Comparison of ENCODE assay signal across 25 cellular contexts in the genomic region with DNA sequence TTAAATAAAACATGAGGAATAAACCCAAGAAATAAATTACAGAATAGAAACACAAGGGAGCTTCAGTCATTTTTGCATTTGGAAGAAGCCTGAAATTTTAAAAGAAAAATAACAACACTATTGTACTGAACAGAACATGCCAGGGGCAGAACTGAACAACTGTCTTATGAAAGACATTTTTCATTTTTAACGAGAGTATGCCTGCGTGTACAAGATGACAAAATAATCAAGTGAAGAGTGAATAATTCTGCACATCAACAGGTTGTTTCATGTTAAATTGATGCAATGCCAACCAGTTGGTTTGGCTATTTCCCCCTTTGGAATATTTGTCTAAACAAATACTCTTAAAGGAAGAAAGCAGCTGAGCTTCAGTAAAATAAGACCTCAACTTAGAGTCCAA.
"Had no signal": no experiment of that assay in that cellular context is flagged by ENCODE, and none has a peak within 500 bp of the region (broad histone marks: within the 10 kb centered on the region; RNA-seq: fewer than 3 reads in every experiment).

No MANE protein-coding gene starts in this region.

- ATAC-seq: left lobe of liver; mucosa of descending colon; natural killer cell treated with Interleukin-12 subunit alpha and Interleukin-12 subunit beta and Interleukin-15 and Interleukin-18, amount 100 ng/mL, for 72 hours; pancreas; right lobe of liver; stimulated activated effector memory CD8-positive, alpha-beta T cell treated with anti-CD3 and anti-CD28 coated beads, Interleukin-12 subunit alpha, Interleukin-12 subunit beta, amount 100 ng/mL, for 72 hours had no signal

- H3K36me3 Mint-ChIP-seq: mesothelial cell of epicardium; natural killer cell treated with Interleukin-12 subunit alpha and Interleukin-12 subunit beta and Interleukin-15 and Interleukin-18, amount 100 ng/mL, for 72 hours; stimulated activated effector memory CD8-positive, alpha-beta T cell treated with anti-CD3 and anti-CD28 coated beads, Interleukin-12 subunit alpha, Interleukin-12 subunit beta, amount 100 ng/mL, for 72 hours; type B pancreatic cell had no signal

- H3K27me3 ChIP-seq: neutrophil, pancreas, right lobe of liver, stomach, testis, tibial artery had no signal

- H3K27me3 Mint-ChIP-seq: naive B cell, type B pancreatic cell had no signal

- H3K27ac ChIP-seq: coronary artery, neutrophil, pancreas, right lobe of liver, stomach, testis, tibial artery had no signal

- H3K4me3 ChIP-seq: coronary artery, lung, mucosa of descending colon, pancreas, right lobe of liver, stomach, testis, tibial artery had no signal

- H3K4me1 ChIP-seq: right lobe of liver had no signal

- H3K9me3 Mint-ChIP-seq: natural killer cell treated with Interleukin-12 subunit alpha and Interleukin-12 subunit beta and Interleukin-15 and Interleukin-18, amount 100 ng/mL, for 72 hours; stimulated activated effector memory CD8-positive, alpha-beta T cell treated with anti-CD3 and anti-CD28 coated beads, Interleukin-12 subunit alpha, Interleukin-12 subunit beta, amount 100 ng/mL, for 72 hours had no signal

- DNase-seq: dermis blood vessel endothelial cell; effector memory CD4-positive, alpha-beta T cell; kidney; mesenchymal stem cell; mucosa of descending colon; naive B cell; pancreas; right lobe of liver; small intestine; stimulated activated CD4-positive, alpha-beta T cell treated with anti-CD3 and anti-CD28 coated beads, Interleukin-12 subunit alpha, Interleukin-12 subunit beta, amount 100 ng/mL, for 4 hours; stimulated activated CD4-positive, alpha-beta T cell treated with anti-CD3 and anti-CD28 coated beads, Interleukin-2, amount 100 ng/mL, for 24 hours; stimulated activated CD4-positive, alpha-beta T cell treated with anti-CD3 and anti-CD28 coated beads, Interleukin-4, amount 100 ng/mL, for 24 hours; stimulated activated naive CD4-positive, alpha-beta T cell treated with Interleukin-2 at 50 U/mL for 16 hours; stomach; testis; tibial artery had no signal

- H3K27ac Mint-ChIP-seq: mesothelial cell of epicardium; naive B cell; natural killer cell treated with Interleukin-12 subunit alpha and Interleukin-12 subunit beta and Interleukin-15 and Interleukin-18, amount 100 ng/mL, for 72 hours; stimulated activated effector memory CD8-positive, alpha-beta T cell treated with anti-CD3 and anti-CD28 coated beads, Interleukin-12 subunit alpha, Interleukin-12 subunit beta, amount 100 ng/mL, for 72 hours; type B pancreatic cell had no signal

- H3K36me3 ChIP-seq: neutrophil, pancreas, right lobe of liver, stomach, tibial artery had no signal

- H3K4me3 Mint-ChIP-seq: mesothelial cell of epicardium; naive B cell; natural killer cell treated with Interleukin-12 subunit alpha and Interleukin-12 subunit beta and Interleukin-15 and Interleukin-18, amount 100 ng/mL, for 72 hours; neural crest cell; stimulated activated effector memory CD8-positive, alpha-beta T cell treated with anti-CD3 and anti-CD28 coated beads, Interleukin-12 subunit alpha, Interleukin-12 subunit beta, amount 100 ng/mL, for 72 hours; type B pancreatic cell had no signal

- H3K9me3 ChIP-seq: mucosa of descending colon, neutrophil, pancreas, right lobe of liver, stomach, testis, tibial artery had no signal

- H3K4me1 Mint-ChIP-seq: stimulated activated effector memory CD8-positive, alpha-beta T cell treated with anti-CD3 and anti-CD28 coated beads, Interleukin-12 subunit alpha, Interleukin-12 subunit beta, amount 100 ng/mL, for 72 hours had no signal
